9 cellular contexts compared by ENCODE assay signal in genomic region chr9:129938291-129938979, GRCh38.
DNase-seq lines count a peak whose midpoint lies in the region; ATAC-seq and TF ChIP-seq lines count a peak whose summit lies in the region.
"Had no signal": no experiment of that assay in that cellular context is flagged by ENCODE, and none has a peak within 500 bp of the region (broad histone marks: within the 10 kb centered on the region; RNA-seq: fewer than 3 reads in every experiment).

No MANE protein-coding gene starts in this region.

- H3K4me1 Mint-ChIP-seq in CD14-positive monocyte: peaks cover 43% of the 10 kb centered on the region
- peaks cover 11% of the 10 kb centered on the region for H3K4me1 Mint-ChIP-seq in nephron progenitor cell

- peak overlapping the region in 5 of 7 donors; percentile 2 to 79 (median 63) for H3K27ac Mint-ChIP-seq in CD14-positive monocyte
- H3K27ac Mint-ChIP-seq in nephron progenitor cell: peak overlapping the region; percentile 66

- DNase-seq in CD14-positive monocyte (ENCODE audit: low spot score): no peak
- DNase-seq in NCI-H226: peak; percentile 6
- DNase-seq in coronary artery (ENCODE audit: low spot score): no peak
- DNase-seq in nephron progenitor cell: no peak
- DNase-seq in NCI-H2196 (lab: John Stamatoyannopoulos, UW; ENCODE audit: unreplicated experiment): no peak
- DNase-seq in KG1 (lab: John Stamatoyannopoulos, UW): no peak
- DNase-seq: activated effector memory CD4-positive, alpha-beta T cell treated with Interleukin-2 at 50 U/mL for 16 hours had no signal

- H3K36me3 Mint-ChIP-seq in CD14-positive monocyte: peaks cover 28 to 57% of the 10 kb centered on the region in 2 donors
- peaks cover 42% of the 10 kb centered on the region for H3K36me3 Mint-ChIP-seq in nephron progenitor cell (ENCODE audit: low read depth)

- H3K27ac ChIP-seq in coronary artery: peak overlapping the region; percentile 9 to 77

- ATAC-seq in GM21367 (IDR thresholded peaks at IDR 0.05; ENCODE audit: unreplicated experiment) (no peak), HG03175 (IDR thresholded peaks at IDR 0.05; ENCODE audit: unreplicated experiment) (no peak)

- TF ChIP-seq CTCF in CD14-positive monocyte (IDR thresholded peaks at IDR 0.05): no peak
- no peak for TF ChIP-seq CTCF in coronary artery (IDR thresholded peaks at IDR 0.05)
- TF ChIP-seq CTCF in nephron progenitor cell (IDR thresholded peaks at IDR 0.05): no peak

- H3K4me3 ChIP-seq in coronary artery: no peak overlapping the region

- H3K27me3 Mint-ChIP-seq in CD14-positive monocyte (ENCODE audit: low read depth in 3 of 3) (no peaks in the 10 kb centered on the region), nephron progenitor cell (ENCODE audit: low read depth, poor library complexity) (no peaks in the 10 kb centered on the region)

- no peak overlapping the region for H3K4me3 Mint-ChIP-seq in CD14-positive monocyte
- H3K4me3 Mint-ChIP-seq in nephron progenitor cell: no peak overlapping the region

- H3K9me3 Mint-ChIP-seq in CD14-positive monocyte (peaks cover 0 to 8% (median 6%) of the 10 kb centered on the region in 7 donors), nephron progenitor cell (peaks cover 30% of the 10 kb centered on the region)

- intact Hi-C loops in CD14-positive monocyte (cut with micrococcal nuclease): no loop called here
